1 cellular context compared by ENCODE assay signal in genomic region chr12:52566847-52567291, GRCh38.
TF ChIP-seq lines count a peak whose summit lies in the region.

No MANE protein-coding gene starts in this region.

TF ChIP-seq in GM23338, 12 proteins besides CTCF, POLR2A, EP300 and RAD21 (continued from another document):
- TF ChIP-seq ZNF462 (CRISPR knock-in tag; IDR thresholded peaks at IDR 0.05) (no peak), ZNF331 (CRISPR knock-in tag; IDR thresholded peaks at IDR 0.05; ENCODE audit: low read depth) (no peak), ZNF114 (CRISPR knock-in tag; IDR thresholded peaks at IDR 0.05) (no peak), EZH2phosphoT487 (IDR thresholded peaks at IDR 0.05; ENCODE audit: unreplicated experiment) (no peak)
- TF ChIP-seq, protein P1, sequence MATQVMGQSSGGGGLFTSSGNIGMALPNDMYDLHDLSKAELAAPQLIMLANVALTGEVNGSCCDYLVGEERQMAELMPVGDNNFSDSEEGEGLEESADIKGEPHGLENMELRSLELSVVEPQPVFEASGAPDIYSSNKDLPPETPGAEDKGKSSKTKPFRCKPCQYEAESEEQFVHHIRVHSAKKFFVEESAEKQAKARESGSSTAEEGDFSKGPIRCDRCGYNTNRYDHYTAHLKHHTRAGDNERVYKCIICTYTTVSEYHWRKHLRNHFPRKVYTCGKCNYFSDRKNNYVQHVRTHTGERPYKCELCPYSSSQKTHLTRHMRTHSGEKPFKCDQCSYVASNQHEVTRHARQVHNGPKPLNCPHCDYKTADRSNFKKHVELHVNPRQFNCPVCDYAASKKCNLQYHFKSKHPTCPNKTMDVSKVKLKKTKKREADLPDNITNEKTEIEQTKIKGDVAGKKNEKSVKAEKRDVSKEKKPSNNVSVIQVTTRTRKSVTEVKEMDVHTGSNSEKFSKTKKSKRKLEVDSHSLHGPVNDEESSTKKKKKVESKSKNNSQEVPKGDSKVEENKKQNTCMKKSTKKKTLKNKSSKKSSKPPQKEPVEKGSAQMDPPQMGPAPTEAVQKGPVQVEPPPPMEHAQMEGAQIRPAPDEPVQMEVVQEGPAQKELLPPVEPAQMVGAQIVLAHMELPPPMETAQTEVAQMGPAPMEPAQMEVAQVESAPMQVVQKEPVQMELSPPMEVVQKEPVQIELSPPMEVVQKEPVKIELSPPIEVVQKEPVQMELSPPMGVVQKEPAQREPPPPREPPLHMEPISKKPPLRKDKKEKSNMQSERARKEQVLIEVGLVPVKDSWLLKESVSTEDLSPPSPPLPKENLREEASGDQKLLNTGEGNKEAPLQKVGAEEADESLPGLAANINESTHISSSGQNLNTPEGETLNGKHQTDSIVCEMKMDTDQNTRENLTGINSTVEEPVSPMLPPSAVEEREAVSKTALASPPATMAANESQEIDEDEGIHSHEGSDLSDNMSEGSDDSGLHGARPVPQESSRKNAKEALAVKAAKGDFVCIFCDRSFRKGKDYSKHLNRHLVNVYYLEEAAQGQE (IDR thresholded peaks at IDR 0.05; ENCODE audit: unreplicated experiment) = no peak
- TF ChIP-seq, protein P2, sequence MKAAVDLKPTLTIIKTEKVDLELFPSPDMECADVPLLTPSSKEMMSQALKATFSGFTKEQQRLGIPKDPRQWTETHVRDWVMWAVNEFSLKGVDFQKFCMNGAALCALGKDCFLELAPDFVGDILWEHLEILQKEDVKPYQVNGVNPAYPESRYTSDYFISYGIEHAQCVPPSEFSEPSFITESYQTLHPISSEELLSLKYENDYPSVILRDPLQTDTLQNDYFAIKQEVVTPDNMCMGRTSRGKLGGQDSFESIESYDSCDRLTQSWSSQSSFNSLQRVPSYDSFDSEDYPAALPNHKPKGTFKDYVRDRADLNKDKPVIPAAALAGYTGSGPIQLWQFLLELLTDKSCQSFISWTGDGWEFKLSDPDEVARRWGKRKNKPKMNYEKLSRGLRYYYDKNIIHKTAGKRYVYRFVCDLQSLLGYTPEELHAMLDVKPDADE (IDR thresholded peaks at IDR 0.05) = no peak
